11 cellular contexts compared by ENCODE assay signal in genomic region chr4:39933689-39934590, GRCh38. TPM values are rescaled to one million over a fixed set of nuclear protein-coding genes. Genes with fewer than 3 reads are reported as not detected.
DNase-seq lines count a peak whose midpoint lies in the region; ATAC-seq, FAIRE-seq and TF ChIP-seq lines count a peak whose summit lies in the region.
"Had no signal": no experiment of that assay in that cellular context is flagged by ENCODE, and none has a peak within 500 bp of the region (broad histone marks: within the 10 kb centered on the region; RNA-seq: fewer than 3 reads in every experiment).

No MANE protein-coding gene starts in this region.

- H3K9me3 ChIP-seq in heart left ventricle (no peaks in the 10 kb centered on the region), left ventricle myocardium inferior (replicated peaks) (no peaks in the 10 kb centered on the region)

- peak overlapping the region in 1 of 12 donors; percentile 31 for H3K4me3 ChIP-seq in heart left ventricle
- H3K4me3 ChIP-seq in left ventricle myocardium inferior: no peak overlapping the region
- H3K4me3 ChIP-seq: PC-9 had no signal

- POLR2A ChIA-PET in activated naive CD8-positive, alpha-beta T cell treated with anti-CD3 and anti-CD28 coated beads, Interleukin-2, amount 10 ng/mL, durations not matched to agents 7 days and 5 days (lab: Charles Lee): interaction anchor here (0.5 to 1.8 kb wide), 2 partner anchors 145 to 236 kb away, joined by 3 to 5 read pairs; partner anchors contain the start of gene UBE2K

- peaks cover 54% of the 10 kb centered on the region for H3K4me1 Mint-ChIP-seq in activated naive CD8-positive, alpha-beta T cell treated with anti-CD3 and anti-CD28 coated beads, Interleukin-2, amount 10 ng/mL, durations not matched to agents 7 days and 5 days

- WGBS in heart left ventricle, 4 donors: 27 to 41% (median 28%) methylated on average over 7 of the region's 7 CpGs

- H3K27ac ChIP-seq in heart left ventricle (peak overlapping the region in 1 of 12 donors; percentile 50), left ventricle myocardium inferior (replicated peaks) (no peak overlapping the region)
- H3K27ac ChIP-seq: PC-9 had no signal

- FAIRE-seq in frontal cortex (lab: Jason Lieb, UNC): no peak
- FAIRE-seq: islet of Langerhans had no signal

- no peaks in the 10 kb centered on the region for H3K9me3 Mint-ChIP-seq in activated naive CD8-positive, alpha-beta T cell treated with anti-CD3 and anti-CD28 coated beads, Interleukin-2, amount 10 ng/mL, durations not matched to agents 7 days and 5 days

- ATAC-seq in heart left ventricle: peak in 3 of 4 donors; percentile 39 to 51 (median 39)
- no peak for ATAC-seq in activated naive CD8-positive, alpha-beta T cell treated with anti-CD3 and anti-CD28 coated beads, Interleukin-2, amount 10 ng/mL, durations not matched to agents 7 days and 5 days (ENCODE audit: low read depth)

- peaks cover 37% of the 10 kb centered on the region for H3K36me3 Mint-ChIP-seq in activated naive CD8-positive, alpha-beta T cell treated with anti-CD3 and anti-CD28 coated beads, Interleukin-2, amount 10 ng/mL, durations not matched to agents 7 days and 5 days

- H3K36me3 ChIP-seq in heart left ventricle: peaks cover 0 to 5% (median 0%) of the 10 kb centered on the region in 9 donors
- no peaks in the 10 kb centered on the region for H3K36me3 ChIP-seq in left ventricle myocardium inferior

- no peak for TF ChIP-seq POLR2A in heart left ventricle (IDR thresholded peaks at IDR 0.05)

- TF ChIP-seq CTCF in heart left ventricle (IDR thresholded peaks at IDR 0.05) (no peak), left ventricle myocardium inferior (IDR thresholded peaks at IDR 0.05; ENCODE audit: borderline replicate concordance) (no peak)

- H3K27ac Mint-ChIP-seq in activated naive CD8-positive, alpha-beta T cell treated with anti-CD3 and anti-CD28 coated beads, Interleukin-2, amount 10 ng/mL, durations not matched to agents 7 days and 5 days: peak overlapping the region; percentile 19

- H3K27me3 ChIP-seq in heart left ventricle (no peaks in the 10 kb centered on the region), left ventricle myocardium inferior (ENCODE audit: low read depth) (no peaks in the 10 kb centered on the region)

- H3K4me1 ChIP-seq in heart left ventricle: peaks cover 0 to 53% (median 16%) of the 10 kb centered on the region in 12 donors
- H3K4me1 ChIP-seq in left ventricle myocardium inferior: peaks cover 35% of the 10 kb centered on the region

- peak overlapping the region; percentile 5 for H3K4me3 Mint-ChIP-seq in activated naive CD8-positive, alpha-beta T cell treated with anti-CD3 and anti-CD28 coated beads, Interleukin-2, amount 10 ng/mL, durations not matched to agents 7 days and 5 days

- intact Hi-C loops in heart left ventricle (cut with DNase I): no loop called here
- intact Hi-C loops in left ventricle myocardium inferior (cut with micrococcal nuclease): no loop called here

- H3K27me3 Mint-ChIP-seq in activated naive CD8-positive, alpha-beta T cell treated with anti-CD3 and anti-CD28 coated beads, Interleukin-2, amount 10 ng/mL, durations not matched to agents 7 days and 5 days: no peaks in the 10 kb centered on the region

- DNase-seq in heart left ventricle: no peak
- DNase-seq in left ventricle myocardium inferior: no peak
- no peak for DNase-seq in activated naive CD8-positive, alpha-beta T cell treated with anti-CD3 and anti-CD28 coated beads, Interleukin-2, amount 10 ng/mL, durations not matched to agents 7 days and 5 days
- peak; percentile 40 for DNase-seq in kidney glomerular epithelial cell (lab: John Stamatoyannopoulos, UW)
- no peak for DNase-seq in NCI-H1092 treated with DMSO at 0.1 percent for 48 hours (lab: John Stamatoyannopoulos, UW)
- no peak for DNase-seq in ureter (ENCODE audit: low spot score)
- DNase-seq in amygdala (lab: John Stamatoyannopoulos, UW): no peak
- no peak for DNase-seq in frontal cortex (ENCODE audit: low spot score in 2 of 2)
- DNase-seq: DMS 273 treated with DMSO at 0.1 percent for 48 hours, PC-9 had no signal

RNA-seq across cellular contexts. Expression of gene PDS5A, which starts 43.8 kb away (rescaled TPM):
- total RNA-seq in heart left ventricle (10 to 100 TPM; 23.0 to 41.6 (median 30.7) TPM), left ventricle myocardium inferior (29.3 TPM), ureter (79.9 TPM), frontal cortex (70.9 TPM)
- 10 to 100 TPM; 10.9 to 23.7 TPM for polyA plus RNA-seq in heart left ventricle
- 10 to 100 TPM; 96.7 to 99.9 TPM for total RNA-seq in activated naive CD8-positive, alpha-beta T cell treated with anti-CD3 and anti-CD28 coated beads, Interleukin-2, amount 10 ng/mL, durations not matched to agents 7 days and 5 days
